9 cellular contexts compared by ENCODE assay signal in the genomic region with DNA sequence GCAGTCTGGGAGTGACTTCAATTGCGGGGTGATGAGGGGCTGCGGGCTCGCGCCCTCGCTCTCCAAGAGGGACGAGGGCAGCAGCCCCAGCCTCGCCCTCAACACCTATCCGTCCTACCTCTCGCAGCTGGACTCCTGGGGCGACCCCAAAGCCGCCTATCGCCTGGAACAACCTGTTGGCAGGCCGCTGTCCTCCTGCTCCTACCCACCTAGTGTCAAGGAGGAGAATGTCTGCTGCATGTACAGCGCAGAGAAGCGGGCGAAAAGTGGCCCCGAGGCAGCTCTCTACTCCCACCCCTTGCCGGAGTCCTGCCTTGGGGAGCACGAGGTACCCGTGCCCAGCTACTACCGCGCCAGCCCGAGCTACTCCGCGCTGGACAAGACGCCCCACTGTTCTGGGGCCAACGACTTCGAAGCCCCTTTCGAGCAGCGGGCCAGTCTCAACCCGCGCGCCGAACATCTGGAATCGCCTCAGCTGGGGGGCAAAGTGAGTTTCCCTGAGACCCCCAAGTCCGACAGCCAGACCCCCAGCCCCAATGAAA. TPM values are rescaled to one million over a fixed set of nuclear protein-coding genes. Genes with fewer than 3 reads are reported as not detected.
A peak's percentile ranks its signal among the peaks of the same experiment; 100 is the strongest.
DNase-seq lines count a peak whose midpoint lies in the region; ATAC-seq and TF ChIP-seq lines count a peak whose summit lies in the region.
"Had no signal": no experiment of that assay in that cellular context is flagged by ENCODE, and none has a peak within 500 bp of the region (broad histone marks: within the 10 kb centered on the region; RNA-seq: fewer than 3 reads in every experiment).

No MANE protein-coding gene starts in this region.

- H3K27ac Mint-ChIP-seq in CD4-positive, alpha-beta T cell, result peak overlapping the region; percentile 47
- no peak overlapping the region for H3K27ac Mint-ChIP-seq in neural crest cell (ENCODE audit: unreplicated experiment)

- H3K9me3 Mint-ChIP-seq in CD4-positive, alpha-beta T cell, result no peaks in the 10 kb centered on the region
- H3K9me3 Mint-ChIP-seq in neural crest cell, result no peaks in the 10 kb centered on the region

- in situ Hi-C loops in mammary epithelial cell (cut with MboI; ENCODE audit: low sequenced_read_pairs in 2 of 2), result loop anchor here (5.0 to 10.0 kb wide), 2 partner anchors 218 to 219 kb away; no protein-coding TSS in a partner anchor

- CTCF ChIA-PET in CD4-positive, alpha-beta T cell (lab: Charles Lee), result interaction anchor here (0.7 to 2.9 kb wide), 8 partner anchors 12 to 275 kb away, joined by 3 to 11 read pairs (median 4); no protein-coding TSS in a partner anchor
- CTCF ChIA-PET in mammary epithelial cell (lab: Charles Lee; ENCODE audit: low non-redundant PET), result interaction anchor here (0.5 to 1.2 kb wide), 11 partner anchors 10 to 220 kb away, joined by 3 to 22 read pairs (median 4); partner anchors contain the start of genes HOXC13, HOXC6 and HOXC9

- intact Hi-C loops in CD4-positive, alpha-beta T cell (cut with DNase I, micrococcal nuclease), result loop anchor here (1.0 to 5.0 kb wide), 3 partner anchors 33 to 216 kb away; partner anchors contain the start of gene HOXC12 (in 1 of the 2)
- intact Hi-C loops in mammary epithelial cell (cut with micrococcal nuclease), result loop anchor here (1.0 to 5.0 kb wide), 7 partner anchors 13 to 283 kb away; no protein-coding TSS in a partner anchor

- peaks cover 98% of the 10 kb centered on the region for H3K27me3 ChIP-seq in CD4-positive, alpha-beta T cell (ENCODE audit: control insufficient read depth, insufficient read depth, low read length)
- no peaks in the 10 kb centered on the region for H3K27me3 ChIP-seq in mammary epithelial cell (ENCODE audit: insufficient read depth, low read length)

- peak overlapping the region in 1 of 3 experiments; percentile 38 for H3K4me3 ChIP-seq in mammary epithelial cell (replicated peaks in 1 of 3; ENCODE audit: insufficient read depth in 1 of 3, low read depth in 2 of 3, low read length in 3 of 3)
- H3K4me3 ChIP-seq: body of pancreas had no signal

- no peaks in the 10 kb centered on the region for H3K36me3 ChIP-seq in mammary epithelial cell (ENCODE audit: insufficient read depth, low read length)

- H3K79me2 ChIP-seq in mammary epithelial cell (ENCODE audit: insufficient read depth, low read length), result no peaks in the 10 kb centered on the region

- BruUV-seq in mammary epithelial cell (replicated peaks; lab: Mats Ljungman, UMichigan), result no TSS peak

- no peak for DNase-seq in CD4-positive, alpha-beta T cell
- DNase-seq in HuH-7.5 (ENCODE audit: low spot score) (peak; percentile 78), mammary epithelial cell (no peak), neural crest cell (ENCODE audit: low read depth, low spot score) (no peak), SIG-M5 (lab: John Stamatoyannopoulos, UW) (no peak), dedifferentiated amniotic fluid mesenchymal stem cell (ENCODE audit: extremely low spot score) (no peak)

- H3K27me3 Mint-ChIP-seq in CD4-positive, alpha-beta T cell, result peaks cover 95% of the 10 kb centered on the region
- peaks cover 100% of the 10 kb centered on the region for H3K27me3 Mint-ChIP-seq in neural crest cell (ENCODE audit: low read depth)

- no peaks in the 10 kb centered on the region for H3K36me3 Mint-ChIP-seq in CD4-positive, alpha-beta T cell (ENCODE audit: low read depth)
- H3K36me3 Mint-ChIP-seq in neural crest cell (ENCODE audit: low read depth), result peaks cover 3% of the 10 kb centered on the region

- WGBS in mammary epithelial cell (ENCODE audit: low coverage, missing lambda C conversion rate), result 41% methylated on average over 22 of the region's 36 CpGs

- no peak for TF ChIP-seq CTCF in CD4-positive, alpha-beta T cell (IDR thresholded peaks at IDR 0.05)
- TF ChIP-seq CTCF in mammary epithelial cell (conservative IDR thresholded peaks at IDR 0.05 in 1 of 2, IDR thresholded peaks at IDR 0.05 in 1 of 2; ENCODE audit: extremely low read depth in 1 of 2, insufficient read depth in 1 of 2, low read depth in 1 of 2, low read length in 2 of 2) (peak in 1 of 2 donors; percentile 8), neural crest cell (conservative IDR thresholded peaks at IDR 0.05) (no peak)

- peak; percentile 33 for ATAC-seq in CD4-positive, alpha-beta T cell (ENCODE audit: poor library complexity)
- ATAC-seq in HG02642 (IDR thresholded peaks at IDR 0.05; ENCODE audit: poor library complexity, unreplicated experiment) (no peak), GM21786 (IDR thresholded peaks at IDR 0.05; ENCODE audit: unreplicated experiment) (no peak)

- H2AFZ ChIP-seq in mammary epithelial cell (ENCODE audit: low read depth, low read length), result peak overlapping the region; percentile 90

- POLR2A ChIA-PET in CD4-positive, alpha-beta T cell (lab: Charles Lee), result interaction anchor here (0.9 kb wide), 1 partner anchor 10 kb away, joined by 3 read pairs; no protein-coding TSS in a partner anchor

- no peak overlapping the region for H3K9ac ChIP-seq in mammary epithelial cell (ENCODE audit: insufficient read depth, low read length)

- H3K4me1 Mint-ChIP-seq in CD4-positive, alpha-beta T cell (ENCODE audit: low read depth), result peaks cover 31% of the 10 kb centered on the region
- peaks cover 8% of the 10 kb centered on the region for H3K4me1 Mint-ChIP-seq in neural crest cell

- no peaks in the 10 kb centered on the region for H4K20me1 ChIP-seq in mammary epithelial cell (ENCODE audit: insufficient read depth, low read length)

- H3K4me1 ChIP-seq in mammary epithelial cell (ENCODE audit: insufficient read depth, low read length), result peaks cover 27% of the 10 kb centered on the region

- peaks cover 11% of the 10 kb centered on the region for H3K9me3 ChIP-seq in CD4-positive, alpha-beta T cell (ENCODE audit: control insufficient read depth, low read length)
- H3K9me3 ChIP-seq in mammary epithelial cell (replicated peaks; ENCODE audit: insufficient read depth, low read length), result no peaks in the 10 kb centered on the region
- H3K9me3 ChIP-seq: body of pancreas had no signal

- H3K4me3 Mint-ChIP-seq in CD4-positive, alpha-beta T cell, result peak overlapping the region; percentile 82
- peak overlapping the region; percentile 68 for H3K4me3 Mint-ChIP-seq in neural crest cell

- dilution Hi-C loops in mammary epithelial cell (cut with HindIII; ENCODE audit: low sequenced_read_pairs), result no loop called here

- H3K4me2 ChIP-seq in mammary epithelial cell (ENCODE audit: insufficient read depth, low read depth, low read length), result peak overlapping the region; percentile 75

- no peak overlapping the region for H3K27ac ChIP-seq in CD4-positive, alpha-beta T cell (ENCODE audit: low read depth, low read length)
- H3K27ac ChIP-seq in mammary epithelial cell (ENCODE audit: insufficient read depth, low read depth, low read length), result no peak overlapping the region
- H3K27ac ChIP-seq: body of pancreas had no signal

RNA-seq across cellular contexts. Expression of gene HOXC10, which starts 0.5 kb away (rescaled TPM):
- total RNA-seq in CD4-positive, alpha-beta T cell, result not detected
- total RNA-seq in mammary epithelial cell, result 1 to 10 TPM; 3.3 to 3.8 TPM
- 0.83 TPM for polyA plus RNA-seq in mammary epithelial cell
- polyA minus RNA-seq in mammary epithelial cell, result 1.2 TPM
- total RNA-seq in neural crest cell, result 1.8 TPM in 2 replicates
- total RNA-seq: body of pancreas had no signal

RNA-seq across cellular contexts. Expression of gene HOTAIR, which starts 10.7 kb away (rescaled TPM):
- not detected for total RNA-seq in CD4-positive, alpha-beta T cell
- total RNA-seq in mammary epithelial cell (under 1 TPM in 1 of 2 donors, not detected in 1; 0.67 TPM), neural crest cell (not detected in 2 replicates)
- 0.33 TPM for polyA plus RNA-seq in mammary epithelial cell
- not detected for polyA minus RNA-seq in mammary epithelial cell
- total RNA-seq: body of pancreas had no signal

RNA-seq across cellular contexts. Expression of gene HOXC11, which starts 12.5 kb away (rescaled TPM):
- not detected for total RNA-seq in CD4-positive, alpha-beta T cell
- total RNA-seq in mammary epithelial cell (1 to 10 TPM in 1 of 2 donors, not detected in 1; 1.5 TPM), neural crest cell (not detected in 2 replicates)
- 0.22 TPM for polyA plus RNA-seq in mammary epithelial cell
- polyA minus RNA-seq in mammary epithelial cell, result not detected
- total RNA-seq: body of pancreas had no signal

RNA-seq across cellular contexts. Expression of gene HOXC9, which starts 14.5 kb away (rescaled TPM):
- total RNA-seq in CD4-positive, alpha-beta T cell, result not detected
- total RNA-seq in mammary epithelial cell (1 to 10 TPM; 3.2 to 9.4 TPM), neural crest cell (5.6 and 6.3 TPM in 2 replicates)
- 2.9 TPM for polyA plus RNA-seq in mammary epithelial cell
- 4.2 TPM for polyA minus RNA-seq in mammary epithelial cell
- total RNA-seq: body of pancreas had no signal

RNA-seq across cellular contexts. Expression of gene HOXC8, which starts 23.4 kb away (rescaled TPM):
- total RNA-seq in CD4-positive, alpha-beta T cell, result not detected
- total RNA-seq in mammary epithelial cell, result 1 to 10 TPM; 2.3 to 7.9 TPM
- polyA plus RNA-seq in mammary epithelial cell, result 4.3 TPM
- 3.2 TPM for polyA minus RNA-seq in mammary epithelial cell
- total RNA-seq in neural crest cell, result 4.5 and 4.8 TPM in 2 replicates
- total RNA-seq: body of pancreas had no signal
